ENCODE assay signal across 24 cellular contexts in genomic region chr12:129984097-129984496, GRCh38.
"Had no signal": no experiment of that assay in that cellular context is flagged by ENCODE, and none has a peak within 500 bp of the region (broad histone marks: within the 10 kb centered on the region; RNA-seq: fewer than 3 reads in every experiment).

No MANE protein-coding gene starts in this region.

- H3K4me3 Mint-ChIP-seq: activated B cell treated with CpG ODN at 0.5 μM for 24 hours; activated CD4-positive, alpha-beta T cell treated with anti-CD3 and anti-CD28 coated beads, Interleukin-2, amount 10 ng/mL, durations not matched to agents 24 days and 14 days; activated naive CD4-positive, alpha-beta T cell treated with anti-CD3 and anti-CD28 coated beads for 36 hours; activated naive CD8-positive, alpha-beta T cell; activated T-helper 17 cell treated with anti-CD3 and anti-CD28 coated beads, Interleukin-2, amount 50 U/mL, for 72 hours; brain; central memory CD8-positive, alpha-beta T cell; T-helper 1 cell treated with Interleukin-12 subunit alpha and Interleukin-12 subunit beta and Interleukin-4 antibody, amounts not matched to agents 30 μg/mL and 1 μg/mL, for 36 hours had no signal

- H3K27me3 Mint-ChIP-seq: activated B cell treated with CpG ODN at 0.5 μM for 24 hours; activated CD4-positive, alpha-beta T cell treated with anti-CD3 and anti-CD28 coated beads, Interleukin-2, amount 10 ng/mL, durations not matched to agents 24 days and 14 days had no signal

- H3K9me3 Mint-ChIP-seq: activated CD4-positive, alpha-beta T cell treated with anti-CD3 and anti-CD28 coated beads, Interleukin-2, amount 10 ng/mL, durations not matched to agents 24 days and 14 days had no signal

- H3K4me1 Mint-ChIP-seq: activated B cell treated with CpG ODN at 0.5 μM for 24 hours; activated CD4-positive, alpha-beta T cell treated with anti-CD3 and anti-CD28 coated beads, Interleukin-2, amount 10 ng/mL, durations not matched to agents 24 days and 14 days; activated T-helper 17 cell treated with anti-CD3 and anti-CD28 coated beads, Interleukin-2, amount 50 U/mL, for 72 hours; brain; central memory CD8-positive, alpha-beta T cell had no signal

- H3K27ac Mint-ChIP-seq: activated B cell treated with CpG ODN at 0.5 μM for 24 hours; activated CD4-positive, alpha-beta T cell treated with anti-CD3 and anti-CD28 coated beads, Interleukin-2, amount 10 ng/mL, durations not matched to agents 24 days and 14 days; activated naive CD4-positive, alpha-beta T cell treated with anti-CD3 and anti-CD28 coated beads for 36 hours; activated naive CD8-positive, alpha-beta T cell; activated T-helper 17 cell treated with anti-CD3 and anti-CD28 coated beads, Interleukin-2, amount 50 U/mL, for 72 hours; brain; T-helper 1 cell treated with Interleukin-12 subunit alpha and Interleukin-12 subunit beta and Interleukin-4 antibody, amounts not matched to agents 30 μg/mL and 1 μg/mL, for 36 hours had no signal

- ATAC-seq: activated T-helper 17 cell treated with anti-CD3 and anti-CD28 coated beads, Interleukin-2, amount 50 U/mL, for 72 hours; PC-3 had no signal

- DNase-seq: activated B cell treated with CpG ODN at 0.5 μM for 24 hours; activated CD4-positive, alpha-beta T cell treated with anti-CD3 and anti-CD28 coated beads for 1 hour; activated CD4-positive, alpha-beta T cell treated with anti-CD3 and anti-CD28 coated beads, Interleukin-2, amount 10 ng/mL, durations not matched to agents 24 days and 14 days; activated CD4-positive, alpha-beta T cell treated with anti-CD3 and anti-CD28 coated beads, Interleukin-2, amount 50 U/mL, for 48 hours; activated gamma-delta T cell; activated naive CD4-positive, alpha-beta T cell treated with anti-CD3 and anti-CD28 coated beads for 36 hours; activated T-cell treated with anti-CD3 and anti-CD28 coated beads for 4 hours; activated T-cell treated with anti-CD3 and anti-CD28 coated beads, Interleukin-2, amount 50 U/mL, for 48 hours; amygdala; KG1; NCI-H1105; NCI-H1436; NCI-H1694 treated with DMSO at 0.1 percent for 48 hours; NCI-H2029 treated with DMSO at 0.1 percent for 48 hours; NCI-H2171; NCI-H226; NCI-H526 treated with DMSO at 0.1 percent for 48 hours; PC-3; SHP77 had no signal

- H3K36me3 Mint-ChIP-seq: brain had no signal
